ENCODE assay signal across 7 cellular contexts in genomic region chr7:28408974-28409715, GRCh38. TPM values are rescaled to one million over a fixed set of nuclear protein-coding genes. Genes with fewer than 3 reads are reported as not detected.
DNase-seq lines count a peak whose midpoint lies in the region; ATAC-seq lines count a peak whose summit lies in the region.

No MANE protein-coding gene starts in this region.

- H3K9me3 ChIP-seq in iPS-15b (ENCODE audit: control insufficient read depth, insufficient read depth, low read length): no peaks in the 10 kb centered on the region

- H3K27ac Mint-ChIP-seq in T-helper 2 cell treated with Interferon-gamma antibody and Interleukin-4, amounts not matched to agents 5 μg/mL and 100 μg/mL, for 36 hours: peak overlapping the region; percentile 10

- peaks cover 14% of the 10 kb centered on the region for H3K4me1 Mint-ChIP-seq in T-helper 2 cell treated with Interferon-gamma antibody and Interleukin-4, amounts not matched to agents 5 μg/mL and 100 μg/mL, for 36 hours (ENCODE audit: low read depth)

- H3K4me3 ChIP-seq in iPS-15b (ENCODE audit: low read depth, low read length): peak overlapping the region; percentile 91

- H3K27me3 ChIP-seq in iPS-15b (ENCODE audit: control insufficient read depth, insufficient read depth, low read length): peaks cover 81% of the 10 kb centered on the region

- H3K36me3 Mint-ChIP-seq in T-helper 2 cell treated with Interferon-gamma antibody and Interleukin-4, amounts not matched to agents 5 μg/mL and 100 μg/mL, for 36 hours (ENCODE audit: low read depth): peaks cover 2% of the 10 kb centered on the region

- no peaks in the 10 kb centered on the region for H3K36me3 ChIP-seq in iPS-15b (ENCODE audit: control insufficient read depth, insufficient read depth, low read length)

- in situ Hi-C loops in T47D (cut with HindIII; ENCODE audit: low pct_unique_long_range_greater_than_20kb, low sequenced_read_pairs): no loop called here

- peaks cover 8% of the 10 kb centered on the region for H3K4me1 ChIP-seq in iPS-15b (ENCODE audit: control insufficient read depth, insufficient read depth, low read length)

- intact Hi-C loops in sciatic nerve (cut with DNase I): no loop called here

- H3K9me3 Mint-ChIP-seq in T-helper 2 cell treated with Interferon-gamma antibody and Interleukin-4, amounts not matched to agents 5 μg/mL and 100 μg/mL, for 36 hours: no peaks in the 10 kb centered on the region

- peak overlapping the region; percentile 78 for H3K4me3 Mint-ChIP-seq in T-helper 2 cell treated with Interferon-gamma antibody and Interleukin-4, amounts not matched to agents 5 μg/mL and 100 μg/mL, for 36 hours

- H3K9ac ChIP-seq in iPS-15b (ENCODE audit: low read depth, low read length): peak overlapping the region; percentile 8

- ATAC-seq in GM19395 (IDR thresholded peaks at IDR 0.05; ENCODE audit: unreplicated experiment): peak; percentile 46
- peak; percentile 88 for ATAC-seq in sciatic nerve
- no peak for ATAC-seq in HG03432 (IDR thresholded peaks at IDR 0.05; ENCODE audit: unreplicated experiment)

- DNase-seq in NCI-H146 treated with DMSO at 0.1 percent for 48 hours (lab: John Stamatoyannopoulos, UW; ENCODE audit: unreplicated experiment): peak; percentile 49
- DNase-seq in T-helper 2 cell treated with Interferon-gamma antibody and Interleukin-4, amounts not matched to agents 5 μg/mL and 100 μg/mL, for 36 hours (ENCODE audit: low spot score): peak; percentile 62
- peak; percentile 53 to 86 for DNase-seq in T47D (ENCODE audit: low read depth in 1 of 2, low spot score in 1 of 2)
- peak; percentile 97 for DNase-seq in sciatic nerve (ENCODE audit: low spot score)

- H3K27me3 Mint-ChIP-seq in T-helper 2 cell treated with Interferon-gamma antibody and Interleukin-4, amounts not matched to agents 5 μg/mL and 100 μg/mL, for 36 hours (ENCODE audit: low read depth): peaks cover 67% of the 10 kb centered on the region

RNA-seq across cellular contexts. Expression of gene CREB5, which starts 3.2 kb away (rescaled TPM):
- total RNA-seq in sciatic nerve: 20.1 TPM
